8 cellular contexts compared by ENCODE assay signal in the genomic region with DNA sequence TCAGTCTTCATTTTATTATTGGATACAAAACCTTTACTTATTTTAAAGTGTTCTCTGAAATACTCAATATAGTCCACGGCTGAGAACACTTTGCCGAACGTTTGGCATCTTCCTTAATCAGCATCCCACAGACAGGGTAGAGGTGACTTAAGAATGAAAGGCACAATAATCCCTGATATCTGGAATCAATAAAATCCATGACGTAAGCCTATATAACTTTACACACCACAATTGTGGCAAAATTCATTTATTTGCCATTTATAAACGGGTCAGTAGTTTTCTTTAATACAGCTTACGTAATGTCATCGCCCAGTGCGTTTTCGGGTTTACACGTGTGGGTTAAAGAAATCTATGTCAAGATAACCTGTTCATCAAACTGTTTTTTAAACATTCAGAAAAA. TPM values are rescaled to one million over a fixed set of nuclear protein-coding genes. Genes with fewer than 3 reads are reported as not detected.
DNase-seq lines count a peak whose midpoint lies in the region; ATAC-seq and TF ChIP-seq lines count a peak whose summit lies in the region.

No MANE protein-coding gene starts in this region.

- H3K9me3 ChIP-seq in A673 (ENCODE audit: low read depth, low read length, poor library complexity, severe bottlenecking): no peaks in the 10 kb centered on the region

- H3K27me3 ChIP-seq in A673 (replicated peaks; ENCODE audit: insufficient read depth, low read depth, low read length, poor library complexity) (peaks cover 65% of the 10 kb centered on the region), KMS-11 (ENCODE audit: insufficient read depth, low read depth) (no peaks in the 10 kb centered on the region)

- H3K4me1 Mint-ChIP-seq in central memory CD8-positive, alpha-beta T cell: peaks cover 67% of the 10 kb centered on the region
- H3K4me1 Mint-ChIP-seq in natural killer cell: peaks cover 64 to 68% of the 10 kb centered on the region in 2 donors

- no peaks in the 10 kb centered on the region for H3K79me2 ChIP-seq in KMS-11 (ENCODE audit: insufficient read depth, low read depth)

- intact Hi-C loops in A673 (cut with micrococcal nuclease; ENCODE audit: unreplicated experiment): no loop called here
- intact Hi-C loops in natural killer cell (cut with micrococcal nuclease): loop anchor here (2.0 to 10.0 kb wide), 3 partner anchors 41 to 95 kb away; no protein-coding TSS in a partner anchor

- no peak overlapping the region for H2AFZ ChIP-seq in KMS-11 (ENCODE audit: low read depth)

- BruUV-seq in A673 (replicated peaks; lab: Mats Ljungman, UMichigan): no TSS peak

- H3K9me3 Mint-ChIP-seq in central memory CD8-positive, alpha-beta T cell: no peaks in the 10 kb centered on the region
- no peaks in the 10 kb centered on the region for H3K9me3 Mint-ChIP-seq in natural killer cell

- peak overlapping the region; percentile 55 for H3K27ac Mint-ChIP-seq in central memory CD8-positive, alpha-beta T cell (ENCODE audit: low read depth)
- peak overlapping the region; percentile 74 to 76 for H3K27ac Mint-ChIP-seq in natural killer cell

- ATAC-seq in central memory CD8-positive, alpha-beta T cell (replicated peaks; ENCODE audit: extremely low read depth, poor library complexity, severe bottlenecking): no peak
- ATAC-seq in natural killer cell (no peak), HG03520 (IDR thresholded peaks at IDR 0.05; ENCODE audit: unreplicated experiment) (no peak)

- peak overlapping the region; percentile 88 for H3K4me3 Mint-ChIP-seq in central memory CD8-positive, alpha-beta T cell
- H3K4me3 Mint-ChIP-seq in natural killer cell: peak overlapping the region; percentile 89

- POLR2A ChIA-PET in A673 (lab: Charles Lee; ENCODE audit: low non-redundant PET): no interaction called here

- peak overlapping the region; percentile 43 for H3K4me3 ChIP-seq in A673 (ENCODE audit: low read depth, low read length, poor library complexity, severe bottlenecking)
- H3K4me3 ChIP-seq in KMS-11 (IDR thresholded peaks at IDR 0.05; ENCODE audit: insufficient read depth, low read depth, low read length): no peak overlapping the region

- H3K36me3 Mint-ChIP-seq in central memory CD8-positive, alpha-beta T cell (ENCODE audit: insufficient read depth): peaks cover 32% of the 10 kb centered on the region
- no peaks in the 10 kb centered on the region for H3K36me3 Mint-ChIP-seq in natural killer cell

- H3K36me3 ChIP-seq in A673 (ENCODE audit: insufficient read depth, low read length, poor library complexity, severe bottlenecking): no peaks in the 10 kb centered on the region
- no peaks in the 10 kb centered on the region for H3K36me3 ChIP-seq in KMS-11 (ENCODE audit: insufficient read depth)

- TF ChIP-seq CTCF in A673 (conservative IDR thresholded peaks at IDR 0.05; ENCODE audit: low read depth, low read length) (no peak), KMS-11 (conservative IDR thresholded peaks at IDR 0.05; ENCODE audit: low read depth, low read length) (no peak), natural killer cell (IDR thresholded peaks at IDR 0.05) (no peak), GM10266 (IDR thresholded peaks at IDR 0.05; ENCODE audit: control insufficient read depth, insufficient read depth, low read depth, missing control alignments) (no peak)

- no peak for DNase-seq in A673 (ENCODE audit: low spot score)
- DNase-seq in central memory CD8-positive, alpha-beta T cell (ENCODE audit: low spot score in 2 of 2): no peak
- DNase-seq in natural killer cell: no peak
- DNase-seq in NOMO-1 treated with DMSO at 0.1 percent for 48 hours (lab: John Stamatoyannopoulos, UW; ENCODE audit: unreplicated experiment): no peak
- no peak for DNase-seq in GM10266 (ENCODE audit: extremely low spot score)
- no peak for DNase-seq in SHP77 (lab: John Stamatoyannopoulos, UW)

- no peak overlapping the region for H3K9ac ChIP-seq in KMS-11

- H3K27ac ChIP-seq in A673 (ENCODE audit: low read depth, low read length, poor library complexity, severe bottlenecking) (no peak overlapping the region), KMS-11 (no peak overlapping the region)

- H4K20me1 ChIP-seq in KMS-11 (ENCODE audit: insufficient read depth): no peaks in the 10 kb centered on the region

- no peaks in the 10 kb centered on the region for H3K27me3 Mint-ChIP-seq in central memory CD8-positive, alpha-beta T cell
- no peaks in the 10 kb centered on the region for H3K27me3 Mint-ChIP-seq in natural killer cell (ENCODE audit: low read depth in 2 of 2)

- H3K4me2 ChIP-seq in KMS-11: peak overlapping the region; percentile 44; the same call in 1 of the 2 replicates

- CTCF ChIA-PET in A673 (lab: Charles Lee): no interaction called here

- H3K4me1 ChIP-seq in A673 (ENCODE audit: insufficient read depth, low read length, poor library complexity, severe bottlenecking): no peaks in the 10 kb centered on the region
- H3K4me1 ChIP-seq in KMS-11 (ENCODE audit: low read depth, poor library complexity, severe bottlenecking): no peaks in the 10 kb centered on the region

RNA-seq across cellular contexts. Expression of gene MGAT4A, which starts 1.3 kb away (rescaled TPM):
- total RNA-seq in A673 (2021) (0.09 and 0.39 TPM in 2 replicates), natural killer cell (100 to 1,000 TPM in 1 of 3 donors, 10 to 100 TPM in 2; 91.6 to 114 (median 96.4) TPM)

Comparison
In these comparisons a context has a peak if more than half of its experiments do, and no peak if none do; other contexts are left out.
1. RNA of gene MGAT4A, which starts 1.3 kb away (total RNA-seq): 91.6 to 114 TPM in natural killer cell; 0.09 to 0.39 TPM in A673; every median in the first group is over 10 times any median in the second.